10 cellular contexts compared by ENCODE assay signal in the genomic region with DNA sequence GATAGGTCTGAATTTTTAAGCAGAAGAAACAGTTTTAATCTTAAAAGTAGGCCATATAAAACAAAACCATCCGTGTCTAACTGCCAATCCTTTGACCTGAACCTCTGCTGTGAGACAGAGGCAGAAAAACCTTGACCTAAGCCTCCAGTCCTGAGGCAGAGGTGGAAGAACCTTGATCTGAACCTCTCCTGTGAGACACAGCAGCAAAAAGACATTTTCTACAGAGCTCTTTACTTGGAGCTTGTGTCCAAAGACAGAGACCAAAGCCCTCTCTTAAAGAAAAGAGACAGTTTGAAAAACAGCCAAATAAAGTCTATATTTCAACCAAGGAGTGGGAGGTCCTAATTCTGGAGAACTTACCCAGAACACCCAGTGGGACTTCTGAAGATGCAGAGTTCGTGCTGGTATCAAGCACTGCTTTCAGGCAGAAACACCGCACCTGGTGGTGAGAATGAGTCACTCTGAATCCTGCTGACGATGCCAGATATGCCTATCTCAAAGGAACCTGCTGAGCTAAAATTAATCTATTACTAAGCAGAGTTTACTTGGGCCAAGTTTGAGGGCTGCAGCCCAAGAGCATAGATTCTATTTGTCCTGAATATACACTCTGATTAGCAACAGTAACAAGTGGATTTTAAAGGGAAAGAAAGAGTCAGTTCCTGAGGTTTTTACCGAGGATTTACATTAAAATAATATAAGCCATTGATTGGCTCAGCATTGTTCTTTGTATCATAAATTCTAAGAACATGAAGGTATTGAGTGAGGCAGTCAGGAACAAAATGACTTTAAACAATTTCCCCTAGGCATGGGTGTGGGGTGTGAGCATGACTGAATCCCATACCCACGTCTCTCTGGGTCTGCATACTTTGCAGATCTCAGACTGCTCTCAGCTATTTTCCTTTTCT.
DNase-seq lines count a peak whose midpoint lies in the region; ATAC-seq and TF ChIP-seq lines count a peak whose summit lies in the region.
"Had no signal": no experiment of that assay in that cellular context is flagged by ENCODE, and none has a peak within 500 bp of the region (broad histone marks: within the 10 kb centered on the region; RNA-seq: fewer than 3 reads in every experiment).

No MANE protein-coding gene starts in this region.

- no peak for TF ChIP-seq POLR2A in esophagus squamous epithelium (IDR thresholded peaks at IDR 0.05)

- POLR2A ChIA-PET in GM10248 (lab: Yijun Ruan, JAX): no interaction called here

- H3K4me1 ChIP-seq in esophagus squamous epithelium: peaks cover 5 to 30% (median 7%) of the 10 kb centered on the region in 3 donors

- intact Hi-C loops in esophagus squamous epithelium (cut with DNase I): no loop called here

- H3K36me3 ChIP-seq in esophagus squamous epithelium: no peaks in the 10 kb centered on the region

- no peaks in the 10 kb centered on the region for H3K27me3 ChIP-seq in esophagus squamous epithelium

- CTCF ChIA-PET in GM10248 (lab: Yijun Ruan, JAX): interaction anchor here (1.3 to 4.1 kb wide), 10 partner anchors 11 to 46 kb away, joined by 3 to 19 read pairs (median 6); no protein-coding TSS in a partner anchor

- in situ Hi-C loops in G401 (cut with HindIII; ENCODE audit: low sequenced_read_pairs): no loop called here

- TF ChIP-seq CTCF in GM10248 (IDR thresholded peaks at IDR 0.05; ENCODE audit: control extremely low read depth, extremely low read depth, low read depth, missing control alignments) (no peak), GM20000 (IDR thresholded peaks at IDR 0.05; ENCODE audit: extremely low read depth, missing control alignments) (no peak), esophagus squamous epithelium (IDR thresholded peaks at IDR 0.05) (peak in 2 of 6 experiments; percentile 25 to 37)

- H3K4me3 ChIP-seq in esophagus squamous epithelium: no peak overlapping the region
- H3K4me3 ChIP-seq: skin epidermis had no signal

- WGBS in esophagus squamous epithelium, 2 donors: 22 to 27% methylated on average over 6 of the region's 6 CpGs

- peak overlapping the region in 3 of 4 donors; percentile 62 to 82 (median 70) for H3K27ac ChIP-seq in esophagus squamous epithelium

- H3K9me3 ChIP-seq in esophagus squamous epithelium: no peaks in the 10 kb centered on the region

- DNase-seq in GM10248 (ENCODE audit: extremely low spot score) (peak; percentile 29), GM20000 (ENCODE audit: low spot score) (peak; percentile 24), esophagus squamous epithelium (lab: John Stamatoyannopoulos, UW) (no peak), G401 (ENCODE audit: low spot score) (no peak), NCI-H82 treated with DMSO at 0.1 percent for 48 hours (lab: John Stamatoyannopoulos, UW; ENCODE audit: unreplicated experiment) (no peak)
- no peak for DNase-seq in activated CD8-positive, alpha-beta memory T cell treated with anti-CD3 and anti-CD28 coated beads, Interleukin-2, amount 50 U/mL, for 48 hours
- no peak for DNase-seq in activated T-cell treated with anti-CD3 and anti-CD28 coated beads, Interleukin-2, amount 50 U/mL, for 48 hours
- DNase-seq: DND-41 had no signal

- peak; percentile 93 for ATAC-seq in HG03378 (IDR thresholded peaks at IDR 0.05; ENCODE audit: unreplicated experiment)

Comparison
In these comparisons a context has a peak if more than half of its experiments do, and no peak if none do; other contexts are left out.
1. DNase-seq: peak in GM10248 (single experiment) and GM20000 (single experiment); none in esophagus squamous epithelium (single experiment), activated CD8-positive, alpha-beta memory T cell treated with anti-CD3 and anti-CD28 coated beads, Interleukin-2, amount 50 U/mL, for 48 hours (single experiment), G401 (single experiment), NCI-H82 treated with DMSO at 0.1 percent for 48 hours (single experiment) and activated T-cell treated with anti-CD3 and anti-CD28 coated beads, Interleukin-2, amount 50 U/mL, for 48 hours (0 of 2).